8 cellular contexts compared by ENCODE assay signal in genomic region chr4:72568959-72569718, GRCh38. TPM values are rescaled to one million over a fixed set of nuclear protein-coding genes. Genes with fewer than 3 reads are reported as not detected.
DNase-seq lines count a peak whose midpoint lies in the region; ATAC-seq and TF ChIP-seq lines count a peak whose summit lies in the region.

TSS of gene ADAMTS3 (minus strand) at chr4:72569221. CDS start at chr4:72568762, 459 bp downstream.

- no peak within 1 kb of the TSS for H4K91ac ChIP-seq in H9 (ENCODE audit: insufficient read length, low read depth, low read length)

- no peak within 1 kb of the TSS for H3K23ac ChIP-seq in H9 (ENCODE audit: insufficient read length, low read depth, low read length)

- H4K20me1 ChIP-seq in H9 (ENCODE audit: control insufficient read depth, insufficient read depth, insufficient read length): no peaks in the 10 kb centered on the region

- no peak within 1 kb of the TSS for H2BK12ac ChIP-seq in H9 (ENCODE audit: insufficient read length, low read depth, low read length)

- no peak within 1 kb of the TSS for H4K8ac ChIP-seq in H9 (replicated peaks; ENCODE audit: insufficient read length, low read depth, low read length)

- H3K18ac ChIP-seq in H9 (ENCODE audit: insufficient read length, low read depth, low read length): peak within 1 kb of the TSS; percentile 74

- TF ChIP-seq CTCF in H9 (conservative IDR thresholded peaks at IDR 0.05) (no peak), cardiac fibroblast (IDR thresholded peaks at IDR 0.05; ENCODE audit: low read depth, low read length) (no peak)

- H3K4me2 ChIP-seq in H9 (ENCODE audit: insufficient read depth, insufficient read length, low read length) (peak within 1 kb of the TSS; percentile 97), skeletal muscle satellite cell (ENCODE audit: low read length) (peak within 1 kb of the TSS; percentile 100)

- no peaks in the 10 kb centered on the region for H3K9me3 Mint-ChIP-seq in H9

- H2BK5ac ChIP-seq in H9 (ENCODE audit: insufficient read length, low read length): no peak within 1 kb of the TSS

- peaks cover 22 to 24% of the 10 kb centered on the region in 2 experiments for H3K4me1 Mint-ChIP-seq in H9

- peaks cover 17% of the 10 kb centered on the region for H3K23me2 ChIP-seq in H9 (ENCODE audit: insufficient read length, low read depth, low read length, poor library complexity, severe bottlenecking)

- H3K27me3 ChIP-seq in H9 (ENCODE audit: insufficient read depth, low read length) (0 out of 2 replicates have a peak, but pooled peaks cover 2% of the 10 kb centered on the region), NT2/D1 (ENCODE audit: insufficient read depth, insufficient read length) (peaks cover 4% of the 10 kb centered on the region), skeletal muscle satellite cell (ENCODE audit: control insufficient read depth, insufficient read depth, low read length) (peaks cover 3% of the 10 kb centered on the region)

- peak within 1 kb of the TSS; percentile 84 to 96 for H3K4me3 Mint-ChIP-seq in H9

- no peak within 1 kb of the TSS for H3K56ac ChIP-seq in H9 (ENCODE audit: insufficient read length, low read depth, low read length)

- no peak within 1 kb of the TSS for H2AK5ac ChIP-seq in H9 (ENCODE audit: insufficient read length, low read length)

- no peak within 1 kb of the TSS for H3K27ac ChIP-seq in H9 (ENCODE audit: insufficient read length, low read depth, low read length)

- H2AFZ ChIP-seq in H9 (ENCODE audit: low read length): peak within 1 kb of the TSS; percentile 92

- no peak within 1 kb of the TSS for H3T11ph ChIP-seq in H9 (ENCODE audit: low read length)

- H3K36me3 ChIP-seq in NT2/D1 (ENCODE audit: insufficient read depth, insufficient read length, low read length) (no peaks in the 10 kb centered on the region), skeletal muscle satellite cell (ENCODE audit: insufficient read depth, low read length) (no peaks in the 10 kb centered on the region)

- H3K9me3 ChIP-seq in H9 (ENCODE audit: control insufficient read depth, low read depth, low read length) (no peaks in the 10 kb centered on the region), NT2/D1 (ENCODE audit: insufficient read depth, low read length) (no peaks in the 10 kb centered on the region), skeletal muscle satellite cell (replicated peaks; ENCODE audit: low read length) (no peaks in the 10 kb centered on the region)

- ATAC-seq in HG02840 (IDR thresholded peaks at IDR 0.05; ENCODE audit: low FRiP score, unreplicated experiment) (no peak), GM21515 (IDR thresholded peaks at IDR 0.05; ENCODE audit: unreplicated experiment) (no peak)

- no peak within 1 kb of the TSS for H2BK120ac ChIP-seq in H9 (ENCODE audit: low read depth, low read length, poor library complexity, severe bottlenecking)

- peak within 1 kb of the TSS; percentile 61 for H3K4me3 ChIP-seq in NT2/D1 (ENCODE audit: insufficient read length, low read depth)
- H3K4me3 ChIP-seq in cardiac fibroblast (replicated peaks in 1 of 2; ENCODE audit: low read depth in 2 of 2, low read length in 2 of 2): peak within 1 kb of the TSS; percentile 65
- H3K4me3 ChIP-seq in skeletal muscle satellite cell (ENCODE audit: low read length): peak within 1 kb of the TSS; percentile 74

- peak within 1 kb of the TSS; percentile 30 to 97 (median 56); a peak in 5 of 7 replicates for H3K27ac Mint-ChIP-seq in H9

- peak within 1 kb of the TSS; percentile 52 for H3K14ac ChIP-seq in H9 (ENCODE audit: insufficient read depth, low read length)

- no CpG with 5 or more reads among the region's 59 CpGs for WGBS in H9 (ENCODE audit: extremely low coverage, insufficient read length, low lambda C conversion rate)

- H3K4me1 ChIP-seq in H9 (ENCODE audit: insufficient read depth, low read length) (peaks cover 3% of the 10 kb centered on the region; the same call in 1 of the 2 replicates), NT2/D1 (ENCODE audit: insufficient read depth, insufficient read length) (no peaks in the 10 kb centered on the region), skeletal muscle satellite cell (ENCODE audit: control insufficient read depth, insufficient read depth, low read length) (no peaks in the 10 kb centered on the region)

- peak within 1 kb of the TSS; percentile 52 for H3K9ac ChIP-seq in H9 (ENCODE audit: extremely low read depth, insufficient read length, low read length)
- peak within 1 kb of the TSS; percentile 76 for H3K9ac ChIP-seq in NT2/D1 (ENCODE audit: insufficient read length, low read depth)
- peak within 1 kb of the TSS; percentile 56 for H3K9ac ChIP-seq in skeletal muscle satellite cell (ENCODE audit: low read depth, low read length)

- H3K36me3 Mint-ChIP-seq in H9 (ENCODE audit: insufficient read depth in 1 of 3, low read depth in 3 of 3): no peaks in the 10 kb centered on the region

- H3K27me3 Mint-ChIP-seq in H9 (ENCODE audit: low read depth): peaks cover 22% of the 10 kb centered on the region

- no peaks in the 10 kb centered on the region for H3K79me2 ChIP-seq in H9 (ENCODE audit: insufficient read depth, low read length)

- DNase-seq in CMK (ENCODE audit: low read depth): peak; percentile 51
- DNase-seq in H9: peak; percentile 90
- peak; percentile 49 for DNase-seq in NT2/D1 (ENCODE audit: low read depth, low spot score)
- peak; percentile 25 to 67 for DNase-seq in cardiac fibroblast (ENCODE audit: low read depth in 2 of 2)
- peak; percentile 88 for DNase-seq in iPS-NIHi7 (ENCODE audit: extremely low spot score)

- no peak within 1 kb of the TSS for H4K5ac ChIP-seq in H9 (ENCODE audit: insufficient read length, low read depth, low read length)

- peak within 1 kb of the TSS; percentile 26 for H2BK20ac ChIP-seq in H9 (ENCODE audit: low read depth, low read length, poor library complexity, severe bottlenecking)

- H3K79me1 ChIP-seq in H9 (ENCODE audit: insufficient read depth, low read depth, low read length, poor library complexity, severe bottlenecking): no peaks in the 10 kb centered on the region

- H3K4ac ChIP-seq in H9 (ENCODE audit: low read depth, low read length): no peak within 1 kb of the TSS

- no peak within 1 kb of the TSS for H2BK15ac ChIP-seq in H9 (ENCODE audit: low read depth, low read length)

RNA-seq across cellular contexts. Expression of gene ADAMTS3, which starts in this region (rescaled TPM):
- total RNA-seq in H9 (2021): 0.94 and 1.1 TPM in 2 replicates
- 0.51 and 0.87 TPM in 2 replicates for total RNA-seq in skeletal muscle satellite cell (2012; rRNA removed)
